Comparison of ENCODE assay signal across 8 cellular contexts in genomic region chr3:50364573-50365079, GRCh38. TPM values are rescaled to one million over a fixed set of nuclear protein-coding genes. Genes with fewer than 3 reads are reported as not detected.
A peak's percentile ranks its signal among the peaks of the same experiment; 100 is the strongest.
DNase-seq lines count a peak whose midpoint lies in the region; ATAC-seq lines count a peak whose summit lies in the region.

No MANE protein-coding gene starts in this region.

- H3K9ac ChIP-seq in skeletal muscle tissue (ENCODE audit: low read depth in 1 of 3, low read length in 3 of 3) = peak overlapping the region in 2 of 3 donors; percentile 33 to 40

- CTCF ChIA-PET in T-cell (lab: Charles Lee) = interaction anchor here in 1 of 2 donors (0.6 to 1.2 kb wide), 2 partner anchors 27 to 1023 kb away, joined by 4 read pairs; no protein-coding TSS in a partner anchor

- no peaks in the 10 kb centered on the region for H3K36me3 Mint-ChIP-seq in T-cell

- peaks cover 0 to 4% (median 0%) of the 10 kb centered on the region in 3 donors for H3K27me3 ChIP-seq in skeletal muscle tissue (ENCODE audit: control insufficient read depth in 3 of 3, insufficient read depth in 3 of 3, low read length in 3 of 3)

- H3K4me3 Mint-ChIP-seq in T-cell = peak overlapping the region; percentile 86 to 89 (median 88)

- H3K4me1 Mint-ChIP-seq in T-cell = peaks cover 20 to 40% (median 27%) of the 10 kb centered on the region in 3 donors

- H3K27ac Mint-ChIP-seq in T-cell = peak overlapping the region in 1 of 2 donors; percentile 52

- peaks cover 3 to 20% (median 14%) of the 10 kb centered on the region in 3 donors for H3K4me1 ChIP-seq in skeletal muscle tissue (ENCODE audit: control insufficient read depth in 3 of 3, insufficient read depth in 3 of 3, low read length in 3 of 3)

- no peaks in the 10 kb centered on the region for H3K27me3 Mint-ChIP-seq in T-cell

- H3K9me3 ChIP-seq in skeletal muscle tissue (ENCODE audit: control insufficient read depth in 3 of 3, low read length in 3 of 3) = no peaks in the 10 kb centered on the region

- intact Hi-C loops in left cardiac atrium (cut with DNase I) = no loop called here

- H3K36me3 ChIP-seq in skeletal muscle tissue (ENCODE audit: control insufficient read depth in 3 of 3, insufficient read depth in 3 of 3, low read length in 3 of 3) = no peaks in the 10 kb centered on the region

- DNase-seq in T-cell (no peak), left cardiac atrium (no peak), A172 (ENCODE audit: low spot score) (no peak), CD1c-positive myeloid dendritic cell (ENCODE audit: extremely low spot score) (no peak)

- H3K4me3 ChIP-seq in skeletal muscle tissue (ENCODE audit: low read length in 3 of 3) = peak overlapping the region in 2 of 3 donors; percentile 41 to 60

- POLR2A ChIA-PET in T-cell (lab: Charles Lee) = no interaction called here

- peak; percentile 2 for ATAC-seq in GM21528 (IDR thresholded peaks at IDR 0.05; ENCODE audit: low FRiP score, unreplicated experiment)
- ATAC-seq in T-cell (replicated peaks in 1 of 4) = peak; percentile 20 to 36 (median 26)
- peak; percentile 42 to 51 for ATAC-seq in left cardiac atrium
- ATAC-seq in GM21381 (IDR thresholded peaks at IDR 0.05; ENCODE audit: unreplicated experiment) = no peak
- ATAC-seq in GM18909 (IDR thresholded peaks at IDR 0.05; ENCODE audit: poor library complexity, unreplicated experiment) = no peak

- H3K9me3 Mint-ChIP-seq in T-cell = no peaks in the 10 kb centered on the region

- no peak overlapping the region for H3K27ac ChIP-seq in skeletal muscle tissue (ENCODE audit: low read depth, low read length)

RNA-seq across cellular contexts. Expression of gene TMEM115, which starts 5.3 kb away (rescaled TPM):
- total RNA-seq in T-cell (10 to 100 TPM; 13.9 to 35.2 (median 33.1) TPM), left cardiac atrium (10 to 100 TPM; 28.7 to 33.4 TPM), skeletal muscle tissue (24.5 TPM)
- 57.3 and 58.9 TPM in 2 replicates for total RNA-seq in A172 (2014; rRNA removed; shearing (Covaris generic))

RNA-seq across cellular contexts. Expression of gene CYB561D2, which starts 14.0 kb away (rescaled TPM):
- 10 to 100 TPM; 25.7 to 45.3 (median 32.7) TPM for total RNA-seq in T-cell
- 1 to 10 TPM; 7.6 to 9.2 TPM for total RNA-seq in left cardiac atrium
- total RNA-seq in skeletal muscle tissue = 14.1 TPM
- total RNA-seq in A172 (2014; rRNA removed; shearing (Covaris generic)) = 46.9 and 53.7 TPM in 2 replicates

RNA-seq across cellular contexts. Expression of gene NPRL2, which starts 14.1 kb away (rescaled TPM):
- total RNA-seq in T-cell = 10 to 100 TPM; 26.6 to 52.2 (median 48.1) TPM
- total RNA-seq in left cardiac atrium = 10 to 100 TPM; 12.6 to 19.9 TPM
- 15.7 TPM for total RNA-seq in skeletal muscle tissue
- total RNA-seq in A172 (2014; rRNA removed; shearing (Covaris generic)) = 23.1 and 24.8 TPM in 2 replicates

RNA-seq across cellular contexts. Expression of gene ZMYND10, which starts 19.1 kb away (rescaled TPM):
- total RNA-seq in T-cell (1 to 10 TPM; 1.2 to 6.1 (median 2.9) TPM), left cardiac atrium (under 1 TPM in 1 of 2 donors, not detected in 1; 0.29 TPM), skeletal muscle tissue (0.52 TPM)
- 0.09 and 0.62 TPM in 2 replicates for total RNA-seq in A172 (2014; rRNA removed; shearing (Covaris generic))

RNA-seq across cellular contexts. Expression of gene RASSF1, which starts 24.0 kb away (rescaled TPM):
- total RNA-seq in T-cell (100 to 1,000 TPM in 1 of 5 donors, 10 to 100 TPM in 4; 73.2 to 153 (median 79.6) TPM), left cardiac atrium (10 to 100 TPM; 20.7 to 25.6 TPM), skeletal muscle tissue (17.7 TPM)
- total RNA-seq in A172 (2014; rRNA removed; shearing (Covaris generic)) = 12.9 and 16.9 TPM in 2 replicates

Comparison
In these comparisons a context has a peak if more than half of its experiments do, and no peak if none do; other contexts are left out.
1. ATAC-seq: peak in GM21528 (single experiment), T-cell (4 of 4) and left cardiac atrium (2 of 2); none in GM21381 (single experiment) and GM18909 (single experiment).